9 cellular contexts compared by ENCODE assay signal in genomic region chrX:39445336-39445735, GRCh38.
DNase-seq lines count a peak whose midpoint lies in the region; TF ChIP-seq lines count a peak whose summit lies in the region.
"Had no signal": no experiment of that assay in that cellular context is flagged by ENCODE, and none has a peak within 500 bp of the region (broad histone marks: within the 10 kb centered on the region; RNA-seq: fewer than 3 reads in every experiment).

No MANE protein-coding gene starts in this region.

- H3K4me3 ChIP-seq in epithelial cell of proximal tubule (ENCODE audit: low read depth, low read length) (no peak overlapping the region), neuronal stem cell (ENCODE audit: low read length in 2 of 2) (no peak overlapping the region)
- H3K4me3 ChIP-seq: BLaER1 treated with 17β-estradiol and CSF1 and Interleukin-3, amounts not matched to agents 10 nM and 100 nM had no signal

- H4K91ac ChIP-seq in neuronal stem cell (ENCODE audit: low read depth, low read length, poor library complexity): no peak overlapping the region

- H2BK15ac ChIP-seq in neuronal stem cell (ENCODE audit: low read length): no peak overlapping the region

- H3K18ac ChIP-seq in neuronal stem cell (ENCODE audit: low read length): no peak overlapping the region

- no peaks in the 10 kb centered on the region for H3K79me1 ChIP-seq in neuronal stem cell (ENCODE audit: low read depth, low read length)

- H2BK5ac ChIP-seq in neuronal stem cell (ENCODE audit: low read length): no peak overlapping the region

- H3K27ac ChIP-seq in neuronal stem cell (replicated peaks; ENCODE audit: low read length): no peak overlapping the region
- H3K27ac ChIP-seq: BLaER1 treated with 17β-estradiol and CSF1 and Interleukin-3, amounts not matched to agents 10 nM and 100 nM had no signal

- H2BK120ac ChIP-seq in neuronal stem cell (ENCODE audit: low read depth, low read length): no peak overlapping the region

- DNase-seq in NCI-H82 (lab: John Stamatoyannopoulos, UW) (peak; percentile 48), NCI-H82 treated with DMSO at 0.1 percent for 48 hours (lab: John Stamatoyannopoulos, UW; ENCODE audit: unreplicated experiment) (no peak), epithelial cell of proximal tubule (ENCODE audit: low read depth) (no peak), COLO829 (ENCODE audit: low spot score) (no peak), neuronal stem cell (ENCODE audit: low spot score) (no peak), NCI-H510A (lab: John Stamatoyannopoulos, UW) (no peak)
- peak; percentile 12 for DNase-seq in activated CD4-positive, alpha-beta T cell treated with anti-CD3 and anti-CD28 coated beads for 1 hour
- peak; percentile 11 for DNase-seq in stimulated activated CD8-positive, alpha-beta memory T cell treated with anti-CD3 and anti-CD28 coated beads, Interleukin-7, amount 100 ng/mL, for 24 hours (ENCODE audit: low read depth)

- H3K9ac ChIP-seq in neuronal stem cell (ENCODE audit: low read depth, low read length, poor library complexity): no peak overlapping the region
- H3K9ac ChIP-seq: BLaER1 treated with 17β-estradiol and CSF1 and Interleukin-3, amounts not matched to agents 10 nM and 100 nM had no signal

- WGBS in neuronal stem cell (ENCODE audit: extremely low coverage in 2 of 2, insufficient read length in 2 of 2, insufficient replicate concordance in 1 of 2), 2 donors: no CpG with 5 or more reads among the region's 4 CpGs

- TF ChIP-seq CTCF in epithelial cell of proximal tubule (conservative IDR thresholded peaks at IDR 0.05; ENCODE audit: low read depth, low read length): peak; percentile 49

- H3K27me3 ChIP-seq in neuronal stem cell (ENCODE audit: control insufficient read depth in 3 of 3, insufficient read depth in 3 of 3, low read depth in 1 of 3, low read length in 3 of 3): peaks cover 0 to 10% (median 0%) of the 10 kb centered on the region in 3 experiments

- no peak overlapping the region for H3K23ac ChIP-seq in neuronal stem cell (ENCODE audit: low read depth, low read length, poor library complexity)

- H4K8ac ChIP-seq in neuronal stem cell (ENCODE audit: low read depth, low read length): no peak overlapping the region

- H2AK5ac ChIP-seq in neuronal stem cell (ENCODE audit: low read depth, low read length): no peak overlapping the region

- H2AFZ ChIP-seq in neuronal stem cell (ENCODE audit: low read length): no peak overlapping the region

- no peak overlapping the region for H2BK12ac ChIP-seq in neuronal stem cell (ENCODE audit: low read length)

- H3K14ac ChIP-seq in neuronal stem cell (ENCODE audit: low read length): no peak overlapping the region

- H3K9me3 ChIP-seq in neuronal stem cell (replicated peaks in 1 of 2; ENCODE audit: control insufficient read depth in 2 of 2, insufficient read depth in 1 of 2, low read depth in 1 of 2, low read length in 2 of 2): no peaks in the 10 kb centered on the region
- H3K9me3 ChIP-seq: BLaER1 treated with 17β-estradiol and CSF1 and Interleukin-3, amounts not matched to agents 10 nM and 100 nM had no signal

- no peak overlapping the region for H3K4me2 ChIP-seq in neuronal stem cell (ENCODE audit: insufficient read depth, low read length, poor library complexity, severe bottlenecking)
- H3K4me2 ChIP-seq: BLaER1 treated with 17β-estradiol and CSF1 and Interleukin-3, amounts not matched to agents 10 nM and 100 nM had no signal

- no peaks in the 10 kb centered on the region for H3K36me3 ChIP-seq in neuronal stem cell (replicated peaks in 1 of 2; ENCODE audit: control insufficient read depth in 2 of 2, insufficient read depth in 2 of 2, low read length in 2 of 2)
- H3K36me3 ChIP-seq: BLaER1 treated with 17β-estradiol and CSF1 and Interleukin-3, amounts not matched to agents 10 nM and 100 nM had no signal

- H3K4ac ChIP-seq in neuronal stem cell (ENCODE audit: low read length): no peak overlapping the region

- H3K4me1 ChIP-seq in neuronal stem cell (ENCODE audit: control insufficient read depth in 2 of 2, insufficient read depth in 1 of 2, low read depth in 1 of 2, low read length in 2 of 2): peaks cover 0 to 1% of the 10 kb centered on the region in 2 donors

Comparison
In these comparisons a context has a peak if more than half of its experiments do, and no peak if none do; other contexts are left out.
1. DNase-seq: peak in NCI-H82 (single experiment), activated CD4-positive, alpha-beta T cell treated with anti-CD3 and anti-CD28 coated beads for 1 hour (single experiment) and stimulated activated CD8-positive, alpha-beta memory T cell treated with anti-CD3 and anti-CD28 coated beads, Interleukin-7, amount 100 ng/mL, for 24 hours (single experiment); none in NCI-H82 treated with DMSO at 0.1 percent for 48 hours (single experiment), epithelial cell of proximal tubule (single experiment), COLO829 (single experiment), neuronal stem cell (single experiment) and NCI-H510A (single experiment).